In genomic region chr3:136251511-136251910, GRCh38 we compare ENCODE assay signal across 8 cellular contexts. TPM values are rescaled to one million over a fixed set of nuclear protein-coding genes. Genes with fewer than 3 reads are reported as not detected.
DNase-seq lines count a peak whose midpoint lies in the region; ATAC-seq and TF ChIP-seq lines count a peak whose summit lies in the region.

No MANE protein-coding gene starts in this region.

- CTCF ChIA-PET in CD8-positive, alpha-beta T cell (lab: Charles Lee) = interaction anchor here (0.9 to 1.4 kb wide), 3 partner anchors 58 to 176 kb away, joined by 3 to 4 read pairs (median 4); no protein-coding TSS in a partner anchor

- no peak for DNase-seq in CD8-positive, alpha-beta T cell
- DNase-seq in HFF-Myc (ENCODE audit: extremely low read depth, low read depth) = no peak
- DNase-seq in mesendoderm = no peak
- no peak for DNase-seq in NCI-H1105 treated with DMSO at 0.1 percent for 48 hours (lab: John Stamatoyannopoulos, UW)

- peaks cover 16% of the 10 kb centered on the region for H3K4me1 ChIP-seq in CD8-positive, alpha-beta T cell (ENCODE audit: insufficient read depth, low read length)
- H3K4me1 ChIP-seq in muscle layer of duodenum (ENCODE audit: control insufficient read depth in 1 of 2, insufficient read depth in 2 of 2, low read length in 2 of 2) = peaks cover 8 to 16% of the 10 kb centered on the region in 2 donors
- H3K4me1 ChIP-seq in mesendoderm (ENCODE audit: control insufficient read depth, low read depth, low read length) = no peaks in the 10 kb centered on the region

- H2AK5ac ChIP-seq in mesendoderm (ENCODE audit: low read length) = no peak overlapping the region

- no peak overlapping the region for H3K4ac ChIP-seq in mesendoderm (ENCODE audit: low read depth, low read length)

- peaks cover 15% of the 10 kb centered on the region for H3K36me3 Mint-ChIP-seq in CD8-positive, alpha-beta T cell
- H3K36me3 Mint-ChIP-seq in activated naive CD8-positive, alpha-beta T cell = peaks cover 9% of the 10 kb centered on the region

- H2BK5ac ChIP-seq in mesendoderm (ENCODE audit: low read length) = no peak overlapping the region

- H3K23ac ChIP-seq in mesendoderm (ENCODE audit: low read length) = no peak overlapping the region

- H3K9ac ChIP-seq in mesendoderm (ENCODE audit: low read length) = no peak overlapping the region

- no peaks in the 10 kb centered on the region for H3K9me3 Mint-ChIP-seq in CD8-positive, alpha-beta T cell
- H3K9me3 Mint-ChIP-seq in activated naive CD8-positive, alpha-beta T cell (ENCODE audit: low read depth) = no peaks in the 10 kb centered on the region

- peaks cover 29% of the 10 kb centered on the region for H3K4me1 Mint-ChIP-seq in CD8-positive, alpha-beta T cell (ENCODE audit: low read depth)
- peaks cover 27% of the 10 kb centered on the region for H3K4me1 Mint-ChIP-seq in activated naive CD8-positive, alpha-beta T cell (ENCODE audit: low read depth)

- H3K9me3 ChIP-seq in CD8-positive, alpha-beta T cell (ENCODE audit: low read length) = no peaks in the 10 kb centered on the region
- H3K9me3 ChIP-seq in muscle layer of duodenum (ENCODE audit: control insufficient read depth in 1 of 2, low read length in 2 of 2) = no peaks in the 10 kb centered on the region

- H3K27ac ChIP-seq in CD8-positive, alpha-beta T cell (ENCODE audit: low read depth, low read length) = no peak overlapping the region
- H3K27ac ChIP-seq in muscle layer of duodenum (ENCODE audit: low read length) (no peak overlapping the region), mesendoderm (ENCODE audit: low read depth, low read length) (no peak overlapping the region)

- TF ChIP-seq CTCF in CD8-positive, alpha-beta T cell (IDR thresholded peaks at IDR 0.05) = no peak
- no peak for TF ChIP-seq CTCF in HFF-Myc (IDR thresholded peaks at IDR 0.05; ENCODE audit: low read depth, low read length, missing control alignments)

- no peak for ATAC-seq in CD8-positive, alpha-beta T cell
- ATAC-seq in HG03139 (IDR thresholded peaks at IDR 0.05; ENCODE audit: unreplicated experiment) (no peak), GM21737 (IDR thresholded peaks at IDR 0.05; ENCODE audit: unreplicated experiment) (no peak)

- H3K56ac ChIP-seq in mesendoderm (ENCODE audit: low read length) = no peak overlapping the region

- H3K18ac ChIP-seq in mesendoderm (ENCODE audit: low read length) = no peak overlapping the region

- intact Hi-C loops in CD8-positive, alpha-beta T cell (cut with DNase I, micrococcal nuclease) = loop anchor here (2.0 to 10.0 kb wide), 6 partner anchors 99 to 1921 kb away; partner anchors contain the start of genes DBR1 (in 1 of the 2) and NCK1 (in 1 of the 2)

- H3K27me3 Mint-ChIP-seq in CD8-positive, alpha-beta T cell (ENCODE audit: low read depth) = no peaks in the 10 kb centered on the region
- no peaks in the 10 kb centered on the region for H3K27me3 Mint-ChIP-seq in activated naive CD8-positive, alpha-beta T cell

- H2BK15ac ChIP-seq in mesendoderm (replicated peaks; ENCODE audit: low read depth) = no peak overlapping the region

- H3K4me2 ChIP-seq in mesendoderm (ENCODE audit: low read length) = no peak overlapping the region

- peak overlapping the region; percentile 94 for H3K4me3 Mint-ChIP-seq in CD8-positive, alpha-beta T cell
- peak overlapping the region; percentile 91 for H3K4me3 Mint-ChIP-seq in activated naive CD8-positive, alpha-beta T cell

- no peak overlapping the region for H4K8ac ChIP-seq in mesendoderm (ENCODE audit: low read depth, low read length)

- H4K5ac ChIP-seq in mesendoderm (ENCODE audit: low read length) = no peak overlapping the region

- POLR2A ChIA-PET in CD8-positive, alpha-beta T cell (lab: Charles Lee) = interaction anchor here (1.3 to 7.0 kb wide), 2 partner anchors 55 to 501 kb away, joined by 7 to 51 read pairs; partner anchors contain the start of genes MSL2 and STAG1

- peak overlapping the region; percentile 71 for H3K27ac Mint-ChIP-seq in CD8-positive, alpha-beta T cell
- H3K27ac Mint-ChIP-seq in activated naive CD8-positive, alpha-beta T cell = peak overlapping the region; percentile 92

- no CpG with 5 or more reads among the region's 3 CpGs for WGBS in mesendoderm (ENCODE audit: extremely low coverage, insufficient coverage, low lambda C conversion rate)

- H3K36me3 ChIP-seq in CD8-positive, alpha-beta T cell (ENCODE audit: insufficient read depth, low read length) = peaks cover 4% of the 10 kb centered on the region
- peaks cover 4 to 7% of the 10 kb centered on the region in 2 donors for H3K36me3 ChIP-seq in muscle layer of duodenum (ENCODE audit: control insufficient read depth in 1 of 2, insufficient read depth in 2 of 2, low read length in 2 of 2)
- H3K36me3 ChIP-seq in mesendoderm (ENCODE audit: control insufficient read depth, insufficient read depth, low read length) = peaks cover 2% of the 10 kb centered on the region

- no peaks in the 10 kb centered on the region for H3K27me3 ChIP-seq in CD8-positive, alpha-beta T cell (ENCODE audit: insufficient read depth, low read length)
- no peaks in the 10 kb centered on the region for H3K27me3 ChIP-seq in muscle layer of duodenum (ENCODE audit: low read depth, low read length)
- no peaks in the 10 kb centered on the region for H3K27me3 ChIP-seq in mesendoderm (ENCODE audit: insufficient read depth, low read length, poor library complexity)

- no peak overlapping the region for H2BK120ac ChIP-seq in mesendoderm (ENCODE audit: low read depth, low read length)

- H3K79me2 ChIP-seq in mesendoderm (ENCODE audit: control insufficient read depth, insufficient read depth, low read length) = no peaks in the 10 kb centered on the region

- H3K79me1 ChIP-seq in mesendoderm (ENCODE audit: low read length) = no peaks in the 10 kb centered on the region

- H3K4me3 ChIP-seq in CD8-positive, alpha-beta T cell (ENCODE audit: low read depth, low read length) = peak overlapping the region; percentile 93
- H3K4me3 ChIP-seq in HFF-Myc (replicated peaks; ENCODE audit: low read depth, low read length) = peak overlapping the region; percentile 60
- H3K4me3 ChIP-seq in muscle layer of duodenum (ENCODE audit: low read depth in 1 of 2, low read length in 2 of 2) = peak overlapping the region; percentile 84 to 91
- H3K4me3 ChIP-seq in mesendoderm (ENCODE audit: low read length) = no peak overlapping the region

RNA-seq across cellular contexts. Expression of gene PCCB, which starts 1.4 kb away (rescaled TPM):
- total RNA-seq in CD8-positive, alpha-beta T cell = 10 to 100 TPM; 12.3 to 15.8 TPM
- polyA plus RNA-seq in mesendoderm (2013, experiment 1 of 2) = 34.5 TPM
- polyA plus RNA-seq in mesendoderm (2013, experiment 2 of 2) = 34.2 TPM

RNA-seq across cellular contexts. Expression of gene MSL2, which starts 55.4 kb away (rescaled TPM):
- total RNA-seq in CD8-positive, alpha-beta T cell = 100 to 1,000 TPM; 195 to 203 TPM
- polyA plus RNA-seq in mesendoderm (2013, experiment 1 of 2) = 14.5 TPM
- polyA plus RNA-seq in mesendoderm (2013, experiment 2 of 2) = 15.4 TPM
